15 cellular contexts compared by ENCODE assay signal in the genomic region with DNA sequence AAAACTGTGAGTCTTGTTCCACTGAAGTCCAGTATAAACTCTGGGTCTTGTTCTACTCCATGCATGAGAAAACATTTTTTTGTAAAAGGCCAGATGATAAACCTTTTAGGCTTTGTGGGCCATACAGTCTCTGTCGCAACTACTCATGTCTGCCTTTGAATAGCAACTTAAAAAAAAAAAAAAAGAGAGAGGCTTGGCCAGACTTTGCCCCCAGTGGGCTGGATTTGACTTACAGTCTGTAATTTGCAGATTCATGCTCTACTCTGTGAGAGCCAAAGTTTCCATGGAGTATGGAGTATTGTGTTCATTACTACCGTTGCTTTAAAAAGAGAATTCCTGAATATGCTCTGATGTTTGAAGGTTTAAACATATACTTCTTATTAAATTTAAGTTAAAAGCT.
A peak's percentile ranks its signal among the peaks of the same experiment; 100 is the strongest.
DNase-seq lines count a peak whose midpoint lies in the region; ATAC-seq and TF ChIP-seq lines count a peak whose summit lies in the region.
"Had no signal": no experiment of that assay in that cellular context is flagged by ENCODE, and none has a peak within 500 bp of the region (broad histone marks: within the 10 kb centered on the region; RNA-seq: fewer than 3 reads in every experiment).

No MANE protein-coding gene starts in this region.

- ATAC-seq in left ventricle myocardium superior, result peak; percentile 76
- ATAC-seq: natural killer cell treated with Interleukin-12 subunit alpha and Interleukin-12 subunit beta and Interleukin-15 and Interleukin-18, amount 100 ng/mL, for 72 hours; T-cell had no signal

- peak; percentile 21 for DNase-seq in HT1080 (ENCODE audit: low read depth)
- peak; percentile 15 for DNase-seq in amniotic epithelial cell (ENCODE audit: low read depth)
- DNase-seq in left ventricle myocardium superior, result no peak
- DNase-seq in retinal pigment epithelial cell (ENCODE audit: low read depth), result peak; percentile 5
- DNase-seq in NCI-H524 (lab: John Stamatoyannopoulos, UW), result no peak
- DNase-seq in hepatic stellate cell (ENCODE audit: low spot score), result no peak
- no peak for DNase-seq in DMS153 (lab: John Stamatoyannopoulos, UW)
- DNase-seq: activated CD4-positive, alpha-beta T cell treated with anti-CD3 and anti-CD28 coated beads for 1 hour; C1 segment of cervical spinal cord; cortex of kidney; kidney; NCI-H2171 treated with DMSO at 0.1 percent for 48 hours; sigmoid colon; T-cell had no signal

- TF ChIP-seq CTCF in retinal pigment epithelial cell (conservative IDR thresholded peaks at IDR 0.05; ENCODE audit: low read depth, low read length), result peak; percentile 31

- no peak overlapping the region for H3K4me3 ChIP-seq in retinal pigment epithelial cell (ENCODE audit: low read length)
- H3K4me3 ChIP-seq: sigmoid colon had no signal

- intact Hi-C loops in left ventricle myocardium superior (cut with micrococcal nuclease), result no loop called here

Comparison
In these comparisons a context has a peak if more than half of its experiments do, and no peak if none do; other contexts are left out.
1. DNase-seq: peak in HT1080 (single experiment), amniotic epithelial cell (single experiment) and retinal pigment epithelial cell (single experiment); none in left ventricle myocardium superior (single experiment), NCI-H524 (0 of 2), hepatic stellate cell (single experiment) and DMS153 (single experiment).